ENCODE assay signal across 8 cellular contexts in the genomic region with DNA sequence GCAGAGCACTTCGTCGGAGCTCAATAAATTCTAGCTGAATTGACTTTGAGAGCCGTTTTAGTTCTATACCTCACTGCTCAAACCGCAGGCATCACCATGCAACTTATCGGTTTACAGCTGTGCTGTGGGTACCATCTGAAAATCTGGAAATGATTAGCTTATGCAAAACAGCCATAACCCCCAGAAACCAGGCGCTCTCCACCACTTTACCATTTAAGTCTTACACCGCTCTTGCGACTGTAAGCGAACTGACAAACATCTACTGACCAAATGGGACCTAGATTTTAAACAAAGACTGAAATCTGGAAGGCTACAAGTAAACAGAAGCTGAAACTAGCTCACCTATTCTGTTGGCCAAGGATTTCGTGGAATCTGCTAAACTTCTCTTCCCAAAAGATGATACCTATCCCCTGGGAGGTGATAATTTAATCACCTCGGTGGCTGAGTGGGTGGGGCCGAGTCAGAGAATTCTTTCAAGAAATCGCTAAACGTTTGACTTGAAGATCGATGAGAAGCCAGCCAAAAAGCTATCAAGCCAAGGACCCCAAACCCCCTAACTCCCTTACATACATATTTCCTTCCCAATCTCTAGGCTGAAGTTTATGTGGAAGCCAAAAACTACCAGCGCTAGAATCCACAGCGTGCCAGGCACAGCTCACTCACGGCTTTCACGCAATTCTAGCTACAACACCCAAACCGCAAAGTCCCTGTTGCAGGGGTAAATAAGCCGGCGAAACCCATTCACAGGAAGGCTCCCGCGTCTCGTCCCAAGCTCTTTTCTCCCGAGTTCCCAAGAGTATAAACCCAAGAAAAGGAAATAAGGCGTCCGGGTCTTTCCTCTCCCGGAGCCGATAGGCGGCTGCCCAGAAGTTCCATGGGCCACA.
DNase-seq lines count a peak whose midpoint lies in the region; ATAC-seq and TF ChIP-seq lines count a peak whose summit lies in the region.

No MANE protein-coding gene starts in this region.

- peak; percentile 59 for TF ChIP-seq POLR2A in GM19099 (IDR thresholded peaks at IDR 0.05; ENCODE audit: extremely low read depth, insufficient read length, low read depth)

- H3K4me3 ChIP-seq in foreskin fibroblast (ENCODE audit: low read depth in 1 of 2, low read length in 2 of 2) (peak overlapping the region; percentile 95 to 98), skeletal muscle cell (ENCODE audit: low read depth, low read length) (peak overlapping the region; percentile 100)

- peak; percentile 65 for ATAC-seq in HG03175 (IDR thresholded peaks at IDR 0.05; ENCODE audit: unreplicated experiment)

- TF ChIP-seq CTCF in foreskin fibroblast (IDR thresholded peaks at IDR 0.05; ENCODE audit: low read depth, low read length): no peak

- DNase-seq in CD1c-positive myeloid dendritic cell (ENCODE audit: extremely low spot score) (peak; percentile 5), foreskin fibroblast (peak; percentile 54 to 71), skeletal muscle cell (ENCODE audit: low read depth) (no peak), COR-L47 (lab: John Stamatoyannopoulos, UW) (no peak), iPS-NIHi11 (ENCODE audit: low spot score) (no peak)
- peak; percentile 35 to 40 for DNase-seq in activated CD4-positive, alpha-beta T cell treated with anti-CD3 and anti-CD28 coated beads, Interleukin-2, amount 50 U/mL, for 48 hours

Comparison
In these comparisons a context has a peak if more than half of its experiments do, and no peak if none do; other contexts are left out.
1. DNase-seq: peak in CD1c-positive myeloid dendritic cell (single experiment), activated CD4-positive, alpha-beta T cell treated with anti-CD3 and anti-CD28 coated beads, Interleukin-2, amount 50 U/mL, for 48 hours (2 of 2) and foreskin fibroblast (2 of 2); none in skeletal muscle cell (single experiment), COR-L47 (single experiment) and iPS-NIHi11 (single experiment).